11 cellular contexts compared by ENCODE assay signal in the genomic region with DNA sequence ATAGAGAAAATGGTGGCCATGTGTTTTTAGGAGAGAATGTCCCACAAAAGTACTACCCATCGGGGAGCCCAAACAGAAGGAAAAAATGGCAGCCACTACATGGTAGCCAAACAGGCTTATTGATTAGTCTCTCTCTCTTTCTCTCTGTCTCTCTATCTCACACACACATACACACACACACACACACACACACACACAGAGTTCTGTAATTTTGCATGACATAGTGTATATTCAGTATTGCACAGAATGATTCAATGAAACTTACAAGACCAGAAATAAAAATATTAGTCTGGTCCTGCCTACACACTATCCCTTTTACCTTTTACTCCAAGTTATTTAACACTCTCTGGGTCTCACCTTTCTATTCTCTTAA.
DNase-seq lines count a peak whose midpoint lies in the region; ATAC-seq and TF ChIP-seq lines count a peak whose summit lies in the region.
"Had no signal": no experiment of that assay in that cellular context is flagged by ENCODE, and none has a peak within 500 bp of the region (broad histone marks: within the 10 kb centered on the region; RNA-seq: fewer than 3 reads in every experiment).

No MANE protein-coding gene starts in this region.

- H3K36me3 ChIP-seq in GM23248 (ENCODE audit: low read depth), result no peaks in the 10 kb centered on the region
- H3K36me3 ChIP-seq in MG63, result no peaks in the 10 kb centered on the region

- no peaks in the 10 kb centered on the region for H3K9me2 ChIP-seq in GM23248 (ENCODE audit: insufficient read depth)

- H3F3A ChIP-seq in GM23248 (ENCODE audit: insufficient read depth), result peaks cover 50% of the 10 kb centered on the region

- H3K9me3 ChIP-seq in GM23248 (ENCODE audit: low read depth), result no peaks in the 10 kb centered on the region
- no peaks in the 10 kb centered on the region for H3K9me3 ChIP-seq in MG63

- peak overlapping the region; percentile 95 for H3K27ac ChIP-seq in GM23248

- peak overlapping the region; percentile 73 for H2AFZ ChIP-seq in GM23248

- peak overlapping the region; percentile 83 for H3K4me2 ChIP-seq in GM23248 (ENCODE audit: unreplicated experiment)

- POLR2A ChIA-PET in activated CD4-positive, alpha-beta memory T cell treated with anti-CD3 and anti-CD28 coated beads, Interleukin-2, amount 10 ng/mL, durations not matched to agents 7 days and 5 days (lab: Charles Lee), result interaction anchor here (0.9 to 20.0 kb wide), 15 partner anchors 10 to 729 kb away, joined by 3 to 824 read pairs (median 9); partner anchors contain the start of gene SLC39A10
- POLR2A ChIA-PET in HEK293T (lab: Yijun Ruan, JAX), result no interaction called here

- 88 to 100% methylated on average over 1 of the region's 1 CpG for WGBS in GM23248 (ENCODE audit: low coverage in 1 of 2, low lambda C conversion rate in 2 of 2, missing lambda C conversion rate in 2 of 2), 2 experiments

- CTCF ChIA-PET in activated CD4-positive, alpha-beta memory T cell treated with anti-CD3 and anti-CD28 coated beads, Interleukin-2, amount 10 ng/mL, durations not matched to agents 7 days and 5 days (lab: Charles Lee), result interaction anchor here (0.7 to 8.1 kb wide), 8 partner anchors 9 to 136 kb away, joined by 3 to 81 read pairs (median 8); partner anchors contain the start of gene SLC39A10
- CTCF ChIA-PET in HEK293T (lab: Yijun Ruan, JAX), result interaction anchor here (1.0 kb wide), 1 partner anchor 128 kb away, joined by 3 read pairs; no protein-coding TSS in a partner anchor

- H3K27me3 ChIP-seq in GM23248 (replicated peaks; ENCODE audit: insufficient read depth) (no peaks in the 10 kb centered on the region), MG63 (no peaks in the 10 kb centered on the region)

- in situ Hi-C loops in GM23248 (cut with MboI), result no loop called here

- peak; percentile 10 for DNase-seq in AG10803 (ENCODE audit: low read depth)
- peak; percentile 33 for DNase-seq in GM23248
- no peak for DNase-seq in activated CD4-positive, alpha-beta memory T cell treated with anti-CD3 and anti-CD28 coated beads, Interleukin-2, amount 10 ng/mL, durations not matched to agents 7 days and 5 days
- DNase-seq in memory B cell (ENCODE audit: low spot score in 2 of 2), result no peak
- no peak for DNase-seq in HEK293T (ENCODE audit: extremely low spot score)
- DNase-seq in MG63, result no peak
- no peak for DNase-seq in stimulated activated CD8-positive, alpha-beta memory T cell treated with anti-CD3 and anti-CD28 coated beads, Interleukin-4, amount 100 ng/mL, for 48 hours
- DNase-seq: NCI-H510A treated with DMSO at 0.1 percent for 48 hours, SHP77 treated with DMSO at 0.1 percent for 48 hours had no signal

- H3K4me1 Mint-ChIP-seq in activated CD4-positive, alpha-beta memory T cell treated with anti-CD3 and anti-CD28 coated beads, Interleukin-2, amount 10 ng/mL, durations not matched to agents 7 days and 5 days, result peaks cover 62% of the 10 kb centered on the region
- peaks cover 53% of the 10 kb centered on the region for H3K4me1 Mint-ChIP-seq in memory B cell

- no peak for TF ChIP-seq CTCF in AG10803 (conservative IDR thresholded peaks at IDR 0.05; ENCODE audit: low read length)

- peaks cover 10% of the 10 kb centered on the region for H3K9me3 Mint-ChIP-seq in activated CD4-positive, alpha-beta memory T cell treated with anti-CD3 and anti-CD28 coated beads, Interleukin-2, amount 10 ng/mL, durations not matched to agents 7 days and 5 days
- H3K9me3 Mint-ChIP-seq in memory B cell, result peaks cover 2% of the 10 kb centered on the region

- no peaks in the 10 kb centered on the region for H3K79me2 ChIP-seq in GM23248 (ENCODE audit: insufficient read depth)

- H3K36me3 Mint-ChIP-seq in activated CD4-positive, alpha-beta memory T cell treated with anti-CD3 and anti-CD28 coated beads, Interleukin-2, amount 10 ng/mL, durations not matched to agents 7 days and 5 days (ENCODE audit: low read depth), result peaks cover 34% of the 10 kb centered on the region
- H3K36me3 Mint-ChIP-seq in memory B cell, result peaks cover 2% of the 10 kb centered on the region

- ATAC-seq in memory B cell (ENCODE audit: low read depth) (no peak), GM18498 (IDR thresholded peaks at IDR 0.05; ENCODE audit: unreplicated experiment) (no peak)
- ATAC-seq: sciatic nerve had no signal

- H4K20me1 ChIP-seq in GM23248 (ENCODE audit: insufficient read depth), result no peaks in the 10 kb centered on the region

- H3K4me3 Mint-ChIP-seq in activated CD4-positive, alpha-beta memory T cell treated with anti-CD3 and anti-CD28 coated beads, Interleukin-2, amount 10 ng/mL, durations not matched to agents 7 days and 5 days, result peak overlapping the region; percentile 80
- H3K4me3 Mint-ChIP-seq in memory B cell, result peak overlapping the region; percentile 97

- peaks cover 47% of the 10 kb centered on the region for H3K4me1 ChIP-seq in GM23248 (ENCODE audit: insufficient read depth)

- H3K27ac Mint-ChIP-seq in activated CD4-positive, alpha-beta memory T cell treated with anti-CD3 and anti-CD28 coated beads, Interleukin-2, amount 10 ng/mL, durations not matched to agents 7 days and 5 days, result peak overlapping the region; percentile 95
- peak overlapping the region; percentile 99 for H3K27ac Mint-ChIP-seq in memory B cell

- H3K4me3 ChIP-seq in AG10803 (ENCODE audit: low read length) (no peak overlapping the region), GM23248 (peak overlapping the region; percentile 79), MG63 (no peak overlapping the region)

- no peaks in the 10 kb centered on the region for H3K27me3 Mint-ChIP-seq in activated CD4-positive, alpha-beta memory T cell treated with anti-CD3 and anti-CD28 coated beads, Interleukin-2, amount 10 ng/mL, durations not matched to agents 7 days and 5 days
- no peaks in the 10 kb centered on the region for H3K27me3 Mint-ChIP-seq in memory B cell

- peak overlapping the region; percentile 90 for H3K9ac ChIP-seq in GM23248

TF ChIP-seq in HEK293T, 16 proteins besides CTCF, POLR2A, EP300 and RAD21:
- TF ChIP-seq HDGF (IDR thresholded peaks at IDR 0.05; ENCODE audit: borderline replicate concordance) (no peak), SP1 (IDR thresholded peaks at IDR 0.05) (no peak), TARDBP (IDR thresholded peaks at IDR 0.05) (no peak), LEF1 (IDR thresholded peaks at IDR 0.05; ENCODE audit: borderline replicate concordance) (no peak), FOXM1 (IDR thresholded peaks at IDR 0.05; ENCODE audit: borderline replicate concordance) (no peak), NFRKB (IDR thresholded peaks at IDR 0.05) (no peak), SUZ12 (IDR thresholded peaks at IDR 0.05) (no peak), CTBP1 (IDR thresholded peaks at IDR 0.05; ENCODE audit: borderline replicate concordance) (no peak)

Comparison
In these comparisons a context has a peak if more than half of its experiments do, and no peak if none do; other contexts are left out.
1. DNase-seq: peak in AG10803 (single experiment) and GM23248 (single experiment); none in activated CD4-positive, alpha-beta memory T cell treated with anti-CD3 and anti-CD28 coated beads, Interleukin-2, amount 10 ng/mL, durations not matched to agents 7 days and 5 days (single experiment), memory B cell (0 of 2), HEK293T (single experiment), MG63 (single experiment) and stimulated activated CD8-positive, alpha-beta memory T cell treated with anti-CD3 and anti-CD28 coated beads, Interleukin-4, amount 100 ng/mL, for 48 hours (single experiment).